1 cellular context compared by ENCODE assay signal in genomic region chr17:76376318-76377133, GRCh38.
TF ChIP-seq lines count a peak whose summit lies in the region.

No MANE protein-coding gene starts in this region.

TF ChIP-seq in endothelial cell of umbilical vein, 7 proteins besides CTCF, POLR2A, EP300 and RAD21:
- TF ChIP-seq JUN (IDR thresholded peaks at IDR 0.05; ENCODE audit: borderline replicate concordance, insufficient read depth, insufficient read length, low read depth) = no peak
- no peak for TF ChIP-seq POLR2AphosphoS5 (IDR thresholded peaks at IDR 0.05; ENCODE audit: insufficient read depth, low read depth, low read length)
- no peak for TF ChIP-seq GATA2 (IDR thresholded peaks at IDR 0.05; ENCODE audit: insufficient read depth, insufficient read length, low read depth, low read length)
